In the genomic region with DNA sequence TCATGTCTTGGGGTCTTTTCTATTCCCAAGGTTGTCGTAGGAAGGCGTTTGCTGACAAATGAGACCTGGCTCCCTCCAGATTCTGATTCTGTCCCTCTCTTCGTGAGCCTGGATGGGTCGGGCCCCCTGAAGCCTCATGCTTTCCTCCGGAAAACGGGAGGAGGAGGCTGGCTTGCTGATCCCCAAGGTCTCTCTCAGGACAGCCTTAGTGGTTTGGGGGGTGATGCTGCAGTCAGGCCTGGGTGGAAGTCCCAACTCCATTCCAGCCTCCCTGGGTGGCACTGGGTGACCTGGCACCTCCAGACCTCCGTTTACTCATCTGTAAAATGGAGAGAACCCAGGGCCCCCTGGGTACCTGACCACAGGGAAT, we compare ENCODE assay signal across 23 cellular contexts. TPM values are rescaled to one million over a fixed set of nuclear protein-coding genes. Genes with fewer than 3 reads are reported as not detected.
"Had no signal": no experiment of that assay in that cellular context is flagged by ENCODE, and none has a peak within 500 bp of the region (broad histone marks: within the 10 kb centered on the region; RNA-seq: fewer than 3 reads in every experiment).

No MANE protein-coding gene starts in this region.

- H3K36me3 ChIP-seq: upper lobe of right lung had no signal

- H3K27ac ChIP-seq: sigmoid colon, upper lobe of right lung had no signal

- H3K27me3 ChIP-seq: gastroesophageal sphincter, sigmoid colon, upper lobe of right lung had no signal

- ATAC-seq: activated CD4-positive, alpha-beta T cell treated with anti-CD3 and anti-CD28 coated beads for 36 hours; activated T-cell treated with anti-CD3 and anti-CD28 coated beads, Interleukin-2, amount 50 U/mL, for 4 hours; stimulated activated naive B cell treated with anti-CD40 and anti-IgM and Interleukin-4, amounts not matched to agents 10 μg/mL and 1 μg/mL and 100 μg/mL, for 72 hours had no signal

- H3K27me3 Mint-ChIP-seq: activated B cell treated with CpG ODN at 0.5 μM for 24 hours; activated CD4-positive, alpha-beta T cell treated with anti-CD3 and anti-CD28 coated beads for 36 hours; activated naive CD8-positive, alpha-beta T cell treated with anti-CD3 and anti-CD28 coated beads for 36 hours had no signal

- H3K4me3 ChIP-seq: gastroesophageal sphincter, mucosa of descending colon, sigmoid colon, smooth muscle cell, upper lobe of right lung had no signal

- H3K4me3 Mint-ChIP-seq: activated B cell treated with CpG ODN at 0.5 μM for 24 hours; activated CD4-positive, alpha-beta T cell treated with anti-CD3 and anti-CD28 coated beads for 36 hours; activated naive CD8-positive, alpha-beta T cell treated with anti-CD3 and anti-CD28 coated beads for 36 hours; activated T-cell treated with anti-CD3 and anti-CD28 coated beads, Interleukin-2, amount 50 U/mL, for 4 hours; endodermal cell; stimulated activated naive B cell treated with anti-CD40 and anti-IgM and Interleukin-4, amounts not matched to agents 10 μg/mL and 1 μg/mL and 100 μg/mL, for 72 hours; T-helper 1 cell treated with Interleukin-12 subunit alpha and Interleukin-12 subunit beta and Interleukin-4 antibody, amounts not matched to agents 30 μg/mL and 1 μg/mL, for 36 hours had no signal

- H3K27ac Mint-ChIP-seq: activated B cell treated with CpG ODN at 0.5 μM for 24 hours; activated CD4-positive, alpha-beta T cell treated with anti-CD3 and anti-CD28 coated beads for 36 hours; activated naive CD8-positive, alpha-beta T cell treated with anti-CD3 and anti-CD28 coated beads for 36 hours; activated T-helper 2 cell treated with anti-CD3 and anti-CD28 coated beads, Interferon-gamma antibody, Interleukin-2, Interleukin-4, amounts not matched to agents 10 μg/mL and 5 μg/mL and 100 μg/mL, durations not matched to agents 14 hours and 24 hours and 36 hours; endodermal cell; stimulated activated naive B cell treated with anti-CD40 and anti-IgM and Interleukin-4, amounts not matched to agents 10 μg/mL and 1 μg/mL and 100 μg/mL, for 72 hours; T-helper 1 cell treated with Interleukin-12 subunit alpha and Interleukin-12 subunit beta and Interleukin-4 antibody, amounts not matched to agents 30 μg/mL and 1 μg/mL, for 36 hours had no signal

- DNase-seq: activated B cell treated with CpG ODN at 0.5 μM for 24 hours; activated CD4-positive, alpha-beta T cell treated with anti-CD3 and anti-CD28 coated beads for 36 hours; activated CD4-positive, alpha-beta T cell treated with anti-CD3 and anti-CD28 coated beads, Interleukin-2, amount 50 U/mL, for 4 hours; activated CD8-positive, alpha-beta memory T cell treated with anti-CD3 and anti-CD28 coated beads, Interleukin-2, amount 50 U/mL, for 48 hours; activated naive CD4-positive, alpha-beta T cell treated with Interleukin-2 at 50 U/mL for 16 hours; activated naive CD8-positive, alpha-beta T cell treated with anti-CD3 and anti-CD28 coated beads for 36 hours; activated T-cell treated with anti-CD3 and anti-CD28 coated beads, Interleukin-2, amount 50 U/mL, for 4 hours; cortex of kidney; occipital lobe; sigmoid colon; stimulated activated CD4-positive, alpha-beta T cell treated with anti-CD3 and anti-CD28 coated beads, Interleukin-15, amount 100 ng/mL, for 24 hours; stimulated activated CD4-positive, alpha-beta T cell treated with anti-CD3 and anti-CD28 coated beads, Interleukin-2, amount 100 ng/mL, for 48 hours; stimulated activated CD8-positive, alpha-beta memory T cell treated with anti-CD3 and anti-CD28 coated beads, Interleukin-4, amount 100 ng/mL, for 48 hours; stimulated activated naive B cell treated with anti-CD40 and anti-IgM and Interleukin-4, amounts not matched to agents 10 μg/mL and 1 μg/mL and 100 μg/mL, for 72 hours had no signal

- H3K4me2 ChIP-seq: smooth muscle cell had no signal

RNA-seq across cellular contexts. Expression of a gene that starts 23.4 kb away (rescaled TPM):
- total RNA-seq: left ventricle myocardium superior, upper lobe of right lung had no signal
- polyA plus RNA-seq: mammary epithelial cell, smooth muscle cell had no signal
